In genomic region chr3:111493276-111493675, GRCh38 we compare ENCODE assay signal across 37 cellular contexts. TPM values are rescaled to one million over a fixed set of nuclear protein-coding genes. Genes with fewer than 3 reads are reported as not detected.
"Had no signal": no experiment of that assay in that cellular context is flagged by ENCODE, and none has a peak within 500 bp of the region (broad histone marks: within the 10 kb centered on the region; RNA-seq: fewer than 3 reads in every experiment).

No MANE protein-coding gene starts in this region.

- H3K9me3 ChIP-seq: MG63 had no signal

- DNase-seq: Karpas-422, Kasumi-1, MG63, MM.1S, MV-4-11, NCI-H1048, NCI-H1092, NCI-H1092 treated with DMSO at 0.1 percent for 48 hours, NCI-H1105, NCI-H1105 treated with DMSO at 0.1 percent for 48 hours, NCI-H1417, NCI-H1417 treated with DMSO at 0.1 percent for 48 hours, NCI-H1436, NCI-H1436 treated with DMSO at 0.1 percent for 48 hours, NCI-H146, NCI-H1694, NCI-H1694 treated with DMSO at 0.1 percent for 48 hours, NCI-H187, NCI-H187 treated with DMSO at 0.1 percent for 48 hours, NCI-H1930, NCI-H2029, NCI-H2029 treated with DMSO at 0.1 percent for 48 hours, NCI-H2081, NCI-H2081 treated with DMSO at 0.1 percent for 48 hours, NCI-H2107, NCI-H2171, NCI-H2171 treated with DMSO at 0.1 percent for 48 hours, NCI-H2227 treated with DMSO at 0.1 percent for 48 hours, NCI-H226, NCI-H345, NCI-H446, NCI-H510A, NCI-H510A treated with DMSO at 0.1 percent for 48 hours, NCI-H524, NCI-H524 treated with DMSO at 0.1 percent for 48 hours, NCI-H526 had no signal

- H3K36me3 ChIP-seq: MG63 had no signal

- H3K4me3 ChIP-seq: MG63 had no signal

- H3K27me3 ChIP-seq: MG63 had no signal

RNA-seq across cellular contexts. Expression of gene CD96, which starts 48.7 kb away (rescaled TPM):
- total RNA-seq: NCI-H460 had no signal
